ENCODE assay signal across 1 cellular context in the genomic region with DNA sequence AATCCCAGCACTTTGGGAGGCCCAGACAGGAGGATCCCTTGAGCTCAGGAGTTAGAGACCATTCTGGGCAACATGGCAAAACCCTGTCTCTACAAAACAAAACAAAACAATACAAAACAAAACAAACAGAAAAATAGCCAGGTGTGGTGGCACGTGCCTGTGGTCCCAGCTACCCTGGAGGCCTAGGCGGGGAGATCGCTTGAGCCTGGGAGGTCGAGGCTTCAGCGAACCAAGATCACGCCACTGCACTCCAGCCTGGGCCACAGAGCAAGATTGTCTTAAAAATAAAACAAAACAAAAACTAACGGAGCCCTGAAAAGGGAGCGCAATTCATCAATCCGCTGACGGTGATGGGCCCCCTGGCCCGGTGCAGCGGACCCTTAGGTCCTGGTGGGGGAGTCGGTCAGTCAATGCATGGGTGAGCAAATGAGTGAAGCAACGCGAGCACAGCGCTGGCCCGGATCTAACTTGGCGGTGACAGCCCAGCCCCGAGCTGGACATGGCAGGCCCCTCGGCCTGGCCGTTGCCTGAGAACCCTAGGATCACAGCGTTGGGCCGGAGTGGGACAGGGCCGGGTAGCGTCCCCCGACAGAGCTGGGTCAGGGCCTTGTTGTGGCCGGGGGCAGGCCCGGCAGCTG.
TF ChIP-seq lines count a peak whose summit lies in the region.

No MANE protein-coding gene starts in this region.

TF ChIP-seq in K562, 482 proteins besides CTCF, POLR2A, EP300 and RAD21 (continued from another document and continues in another):
- TF ChIP-seq, protein P1, sequence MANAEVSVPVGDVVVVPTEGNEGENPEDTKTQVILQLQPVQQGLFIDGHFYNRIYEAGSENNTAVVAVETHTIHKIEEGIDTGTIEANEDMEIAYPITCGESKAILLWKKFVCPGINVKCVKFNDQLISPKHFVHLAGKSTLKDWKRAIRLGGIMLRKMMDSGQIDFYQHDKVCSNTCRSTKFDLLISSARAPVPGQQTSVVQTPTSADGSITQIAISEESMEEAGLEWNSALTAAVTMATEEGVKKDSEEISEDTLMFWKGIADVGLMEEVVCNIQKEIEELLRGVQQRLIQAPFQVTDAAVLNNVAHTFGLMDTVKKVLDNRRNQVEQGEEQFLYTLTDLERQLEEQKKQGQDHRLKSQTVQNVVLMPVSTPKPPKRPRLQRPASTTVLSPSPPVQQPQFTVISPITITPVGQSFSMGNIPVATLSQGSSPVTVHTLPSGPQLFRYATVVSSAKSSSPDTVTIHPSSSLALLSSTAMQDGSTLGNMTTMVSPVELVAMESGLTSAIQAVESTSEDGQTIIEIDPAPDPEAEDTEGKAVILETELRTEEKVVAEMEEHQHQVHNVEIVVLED (CRISPR knock-in tag; IDR thresholded peaks at IDR 0.05): no peak
- TF ChIP-seq, protein P2, sequence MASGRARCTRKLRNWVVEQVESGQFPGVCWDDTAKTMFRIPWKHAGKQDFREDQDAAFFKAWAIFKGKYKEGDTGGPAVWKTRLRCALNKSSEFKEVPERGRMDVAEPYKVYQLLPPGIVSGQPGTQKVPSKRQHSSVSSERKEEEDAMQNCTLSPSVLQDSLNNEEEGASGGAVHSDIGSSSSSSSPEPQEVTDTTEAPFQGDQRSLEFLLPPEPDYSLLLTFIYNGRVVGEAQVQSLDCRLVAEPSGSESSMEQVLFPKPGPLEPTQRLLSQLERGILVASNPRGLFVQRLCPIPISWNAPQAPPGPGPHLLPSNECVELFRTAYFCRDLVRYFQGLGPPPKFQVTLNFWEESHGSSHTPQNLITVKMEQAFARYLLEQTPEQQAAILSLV (tag; IDR thresholded peaks at IDR 0.05): no peak
- no peak for TF ChIP-seq ELF1 (tag; IDR thresholded peaks at IDR 0.05)
- TF ChIP-seq RHOXF2B (CRISPR knock-in tag; conservative IDR thresholded peaks at IDR 0.05): no peak
- no peak for TF ChIP-seq ZNF583 (CRISPR knock-in tag; IDR thresholded peaks at IDR 0.05)
- peak; percentile 38 for TF ChIP-seq MEIS2 (IDR thresholded peaks at IDR 0.05; ENCODE audit: partially characterized antibody)
- no peak for TF ChIP-seq BCL6 (CRISPR knock-in tag; IDR thresholded peaks at IDR 0.05)
- TF ChIP-seq RBM15 (IDR thresholded peaks at IDR 0.05; ENCODE audit: insufficient read depth, low read length): no peak
- no peak for TF ChIP-seq KLF13 (tag; IDR thresholded peaks at IDR 0.05; ENCODE audit: borderline replicate concordance, low read depth)
- TF ChIP-seq SMAD1 (IDR thresholded peaks at IDR 0.05; ENCODE audit: low read depth, low read length, partially characterized antibody): no peak
- TF ChIP-seq PHF20 (IDR thresholded peaks at IDR 0.05; ENCODE audit: partially characterized antibody): no peak
- no peak for TF ChIP-seq ZNF41 (CRISPR knock-in tag; conservative IDR thresholded peaks at IDR 0.05)
- TF ChIP-seq NCOA1 (IDR thresholded peaks at IDR 0.05; ENCODE audit: low read depth): no peak
- no peak for TF ChIP-seq MAFG (tag; conservative IDR thresholded peaks at IDR 0.05)
- TF ChIP-seq SPI1 (IDR thresholded peaks at IDR 0.05; ENCODE audit: borderline replicate concordance, low read depth, low read length): no peak
- TF ChIP-seq MIER1 (IDR thresholded peaks at IDR 0.05; ENCODE audit: low read depth): no peak
- TF ChIP-seq MAZ (CRISPR knock-in tag; conservative IDR thresholded peaks at IDR 0.05 in 1 of 2, IDR thresholded peaks at IDR 0.05 in 1 of 2): no peak; a peak in 1 of 4 replicates
- no peak for TF ChIP-seq ZSCAN32 (CRISPR knock-in tag; IDR thresholded peaks at IDR 0.05)
- no peak for TF ChIP-seq ZBTB1 (CRISPR knock-in tag; IDR thresholded peaks at IDR 0.05; ENCODE audit: borderline replicate concordance, low read depth)
- TF ChIP-seq ZBTB7A (IDR thresholded peaks at IDR 0.05; ENCODE audit: borderline replicate concordance, control insufficient read depth, low read depth, low read length): no peak
- no peak for TF ChIP-seq ZNF23 (CRISPR knock-in tag; IDR thresholded peaks at IDR 0.05)
- no peak for TF ChIP-seq PTRF (tag; IDR thresholded peaks at IDR 0.05)
- TF ChIP-seq BRD4 (IDR thresholded peaks at IDR 0.05): no peak
- no peak for TF ChIP-seq PTTG1 (tag; IDR thresholded peaks at IDR 0.05; ENCODE audit: low read depth)
- TF ChIP-seq MYNN (IDR thresholded peaks at IDR 0.05): no peak
- TF ChIP-seq MYNN (CRISPR knock-in tag; IDR thresholded peaks at IDR 0.05): no peak
- TF ChIP-seq, protein P3, sequence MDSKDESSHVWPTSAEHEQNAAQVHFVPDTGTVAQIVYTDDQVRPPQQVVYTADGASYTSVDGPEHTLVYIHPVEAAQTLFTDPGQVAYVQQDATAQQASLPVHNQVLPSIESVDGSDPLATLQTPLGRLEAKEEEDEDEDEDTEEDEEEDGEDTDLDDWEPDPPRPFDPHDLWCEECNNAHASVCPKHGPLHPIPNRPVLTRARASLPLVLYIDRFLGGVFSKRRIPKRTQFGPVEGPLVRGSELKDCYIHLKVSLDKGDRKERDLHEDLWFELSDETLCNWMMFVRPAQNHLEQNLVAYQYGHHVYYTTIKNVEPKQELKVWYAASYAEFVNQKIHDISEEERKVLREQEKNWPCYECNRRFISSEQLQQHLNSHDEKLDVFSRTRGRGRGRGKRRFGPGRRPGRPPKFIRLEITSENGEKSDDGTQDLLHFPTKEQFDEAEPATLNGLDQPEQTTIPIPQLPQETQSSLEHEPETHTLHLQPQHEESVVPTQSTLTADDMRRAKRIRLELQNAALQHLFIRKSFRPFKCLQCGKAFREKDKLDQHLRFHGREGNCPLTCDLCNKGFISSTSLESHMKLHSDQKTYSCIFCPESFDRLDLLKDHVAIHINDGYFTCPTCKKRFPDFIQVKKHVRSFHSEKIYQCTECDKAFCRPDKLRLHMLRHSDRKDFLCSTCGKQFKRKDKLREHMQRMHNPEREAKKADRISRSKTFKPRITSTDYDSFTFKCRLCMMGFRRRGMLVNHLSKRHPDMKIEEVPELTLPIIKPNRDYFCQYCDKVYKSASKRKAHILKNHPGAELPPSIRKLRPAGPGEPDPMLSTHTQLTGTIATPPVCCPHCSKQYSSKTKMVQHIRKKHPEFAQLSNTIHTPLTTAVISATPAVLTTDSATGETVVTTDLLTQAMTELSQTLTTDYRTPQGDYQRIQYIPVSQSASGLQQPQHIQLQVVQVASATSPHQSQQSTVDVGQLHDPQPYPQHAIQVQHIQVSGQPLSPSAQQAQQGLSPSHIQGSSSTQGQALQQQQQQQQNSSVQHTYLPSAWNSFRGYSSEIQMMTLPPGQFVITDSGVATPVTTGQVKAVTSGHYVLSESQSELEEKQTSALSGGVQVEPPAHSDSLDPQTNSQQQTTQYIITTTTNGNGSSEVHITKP (IDR thresholded peaks at IDR 0.05; ENCODE audit: partially characterized antibody): peak; percentile 89
- TF ChIP-seq RBM34 (IDR thresholded peaks at IDR 0.05; ENCODE audit: borderline replicate concordance, insufficient read depth, low read length): no peak
- TF ChIP-seq GTF2F1 (IDR thresholded peaks at IDR 0.05; ENCODE audit: low read depth, low read length): no peak
- TF ChIP-seq ZNF121 (CRISPR knock-in tag; conservative IDR thresholded peaks at IDR 0.05): peak; percentile 67
- no peak for TF ChIP-seq ZNF282 (CRISPR knock-in tag; IDR thresholded peaks at IDR 0.05)
- TF ChIP-seq, protein P4, sequence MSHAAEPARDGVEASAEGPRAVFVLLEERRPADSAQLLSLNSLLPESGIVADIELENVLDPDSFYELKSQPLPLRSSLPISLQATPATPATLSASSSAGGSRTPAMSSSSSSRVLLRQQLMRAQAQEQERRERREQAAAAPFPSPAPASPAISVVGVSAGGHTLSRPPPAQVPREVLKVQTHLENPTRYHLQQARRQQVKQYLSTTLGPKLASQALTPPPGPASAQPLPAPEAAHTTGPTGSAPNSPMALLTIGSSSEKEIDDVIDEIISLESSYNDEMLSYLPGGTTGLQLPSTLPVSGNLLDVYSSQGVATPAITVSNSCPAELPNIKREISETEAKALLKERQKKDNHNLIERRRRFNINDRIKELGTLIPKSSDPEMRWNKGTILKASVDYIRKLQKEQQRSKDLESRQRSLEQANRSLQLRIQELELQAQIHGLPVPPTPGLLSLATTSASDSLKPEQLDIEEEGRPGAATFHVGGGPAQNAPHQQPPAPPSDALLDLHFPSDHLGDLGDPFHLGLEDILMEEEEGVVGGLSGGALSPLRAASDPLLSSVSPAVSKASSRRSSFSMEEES (CRISPR knock-in tag; IDR thresholded peaks at IDR 0.05): no peak
- no peak for TF ChIP-seq U2AF1 (optimal IDR thresholded peaks at IDR 0.05; ENCODE audit: low read depth, low read length)
- TF ChIP-seq, protein P5, sequence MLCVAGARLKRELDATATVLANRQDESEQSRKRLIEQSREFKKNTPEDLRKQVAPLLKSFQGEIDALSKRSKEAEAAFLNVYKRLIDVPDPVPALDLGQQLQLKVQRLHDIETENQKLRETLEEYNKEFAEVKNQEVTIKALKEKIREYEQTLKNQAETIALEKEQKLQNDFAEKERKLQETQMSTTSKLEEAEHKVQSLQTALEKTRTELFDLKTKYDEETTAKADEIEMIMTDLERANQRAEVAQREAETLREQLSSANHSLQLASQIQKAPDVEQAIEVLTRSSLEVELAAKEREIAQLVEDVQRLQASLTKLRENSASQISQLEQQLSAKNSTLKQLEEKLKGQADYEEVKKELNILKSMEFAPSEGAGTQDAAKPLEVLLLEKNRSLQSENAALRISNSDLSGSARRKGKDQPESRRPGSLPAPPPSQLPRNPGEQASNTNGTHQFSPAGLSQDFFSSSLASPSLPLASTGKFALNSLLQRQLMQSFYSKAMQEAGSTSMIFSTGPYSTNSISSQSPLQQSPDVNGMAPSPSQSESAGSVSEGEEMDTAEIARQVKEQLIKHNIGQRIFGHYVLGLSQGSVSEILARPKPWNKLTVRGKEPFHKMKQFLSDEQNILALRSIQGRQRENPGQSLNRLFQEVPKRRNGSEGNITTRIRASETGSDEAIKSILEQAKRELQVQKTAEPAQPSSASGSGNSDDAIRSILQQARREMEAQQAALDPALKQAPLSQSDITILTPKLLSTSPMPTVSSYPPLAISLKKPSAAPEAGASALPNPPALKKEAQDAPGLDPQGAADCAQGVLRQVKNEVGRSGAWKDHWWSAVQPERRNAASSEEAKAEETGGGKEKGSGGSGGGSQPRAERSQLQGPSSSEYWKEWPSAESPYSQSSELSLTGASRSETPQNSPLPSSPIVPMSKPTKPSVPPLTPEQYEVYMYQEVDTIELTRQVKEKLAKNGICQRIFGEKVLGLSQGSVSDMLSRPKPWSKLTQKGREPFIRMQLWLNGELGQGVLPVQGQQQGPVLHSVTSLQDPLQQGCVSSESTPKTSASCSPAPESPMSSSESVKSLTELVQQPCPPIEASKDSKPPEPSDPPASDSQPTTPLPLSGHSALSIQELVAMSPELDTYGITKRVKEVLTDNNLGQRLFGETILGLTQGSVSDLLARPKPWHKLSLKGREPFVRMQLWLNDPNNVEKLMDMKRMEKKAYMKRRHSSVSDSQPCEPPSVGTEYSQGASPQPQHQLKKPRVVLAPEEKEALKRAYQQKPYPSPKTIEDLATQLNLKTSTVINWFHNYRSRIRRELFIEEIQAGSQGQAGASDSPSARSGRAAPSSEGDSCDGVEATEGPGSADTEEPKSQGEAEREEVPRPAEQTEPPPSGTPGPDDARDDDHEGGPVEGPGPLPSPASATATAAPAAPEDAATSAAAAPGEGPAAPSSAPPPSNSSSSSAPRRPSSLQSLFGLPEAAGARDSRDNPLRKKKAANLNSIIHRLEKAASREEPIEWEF (CRISPR knock-in tag; IDR thresholded peaks at IDR 0.05): no peak
- TF ChIP-seq MCM3 (IDR thresholded peaks at IDR 0.05): no peak
- TF ChIP-seq, protein P6, sequence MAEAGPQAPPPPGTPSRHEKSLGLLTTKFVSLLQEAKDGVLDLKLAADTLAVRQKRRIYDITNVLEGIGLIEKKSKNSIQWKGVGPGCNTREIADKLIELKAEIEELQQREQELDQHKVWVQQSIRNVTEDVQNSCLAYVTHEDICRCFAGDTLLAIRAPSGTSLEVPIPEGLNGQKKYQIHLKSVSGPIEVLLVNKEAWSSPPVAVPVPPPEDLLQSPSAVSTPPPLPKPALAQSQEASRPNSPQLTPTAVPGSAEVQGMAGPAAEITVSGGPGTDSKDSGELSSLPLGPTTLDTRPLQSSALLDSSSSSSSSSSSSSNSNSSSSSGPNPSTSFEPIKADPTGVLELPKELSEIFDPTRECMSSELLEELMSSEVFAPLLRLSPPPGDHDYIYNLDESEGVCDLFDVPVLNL (CRISPR knock-in tag; IDR thresholded peaks at IDR 0.05; ENCODE audit: low read depth): no peak
- TF ChIP-seq, protein P7, sequence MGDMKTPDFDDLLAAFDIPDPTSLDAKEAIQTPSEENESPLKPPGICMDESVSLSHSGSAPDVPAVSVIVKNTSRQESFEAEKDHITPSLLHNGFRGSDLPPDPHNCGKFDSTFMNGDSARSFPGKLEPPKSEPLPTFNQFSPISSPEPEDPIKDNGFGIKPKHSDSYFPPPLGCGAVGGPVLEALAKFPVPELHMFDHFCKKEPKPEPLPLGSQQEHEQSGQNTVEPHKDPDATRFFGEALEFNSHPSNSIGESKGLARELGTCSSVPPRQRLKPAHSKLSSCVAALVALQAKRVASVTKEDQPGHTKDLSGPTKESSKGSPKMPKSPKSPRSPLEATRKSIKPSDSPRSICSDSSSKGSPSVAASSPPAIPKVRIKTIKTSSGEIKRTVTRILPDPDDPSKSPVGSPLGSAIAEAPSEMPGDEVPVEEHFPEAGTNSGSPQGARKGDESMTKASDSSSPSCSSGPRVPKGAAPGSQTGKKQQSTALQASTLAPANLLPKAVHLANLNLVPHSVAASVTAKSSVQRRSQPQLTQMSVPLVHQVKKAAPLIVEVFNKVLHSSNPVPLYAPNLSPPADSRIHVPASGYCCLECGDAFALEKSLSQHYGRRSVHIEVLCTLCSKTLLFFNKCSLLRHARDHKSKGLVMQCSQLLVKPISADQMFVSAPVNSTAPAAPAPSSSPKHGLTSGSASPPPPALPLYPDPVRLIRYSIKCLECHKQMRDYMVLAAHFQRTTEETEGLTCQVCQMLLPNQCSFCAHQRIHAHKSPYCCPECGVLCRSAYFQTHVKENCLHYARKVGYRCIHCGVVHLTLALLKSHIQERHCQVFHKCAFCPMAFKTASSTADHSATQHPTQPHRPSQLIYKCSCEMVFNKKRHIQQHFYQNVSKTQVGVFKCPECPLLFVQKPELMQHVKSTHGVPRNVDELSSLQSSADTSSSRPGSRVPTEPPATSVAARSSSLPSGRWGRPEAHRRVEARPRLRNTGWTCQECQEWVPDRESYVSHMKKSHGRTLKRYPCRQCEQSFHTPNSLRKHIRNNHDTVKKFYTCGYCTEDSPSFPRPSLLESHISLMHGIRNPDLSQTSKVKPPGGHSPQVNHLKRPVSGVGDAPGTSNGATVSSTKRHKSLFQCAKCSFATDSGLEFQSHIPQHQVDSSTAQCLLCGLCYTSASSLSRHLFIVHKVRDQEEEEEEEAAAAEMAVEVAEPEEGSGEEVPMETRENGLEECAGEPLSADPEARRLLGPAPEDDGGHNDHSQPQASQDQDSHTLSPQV (IDR thresholded peaks at IDR 0.05): peak; percentile 63
- TF ChIP-seq HDAC1 (IDR thresholded peaks at IDR 0.05): no peak
- TF ChIP-seq, protein P8, sequence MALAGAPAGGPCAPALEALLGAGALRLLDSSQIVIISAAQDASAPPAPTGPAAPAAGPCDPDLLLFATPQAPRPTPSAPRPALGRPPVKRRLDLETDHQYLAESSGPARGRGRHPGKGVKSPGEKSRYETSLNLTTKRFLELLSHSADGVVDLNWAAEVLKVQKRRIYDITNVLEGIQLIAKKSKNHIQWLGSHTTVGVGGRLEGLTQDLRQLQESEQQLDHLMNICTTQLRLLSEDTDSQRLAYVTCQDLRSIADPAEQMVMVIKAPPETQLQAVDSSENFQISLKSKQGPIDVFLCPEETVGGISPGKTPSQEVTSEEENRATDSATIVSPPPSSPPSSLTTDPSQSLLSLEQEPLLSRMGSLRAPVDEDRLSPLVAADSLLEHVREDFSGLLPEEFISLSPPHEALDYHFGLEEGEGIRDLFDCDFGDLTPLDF (CRISPR knock-in tag; IDR thresholded peaks at IDR 0.05): peak; percentile 46; the same call in 1 of the 2 replicates
